Comparison of ENCODE assay signal across 17 cellular contexts in the genomic region with DNA sequence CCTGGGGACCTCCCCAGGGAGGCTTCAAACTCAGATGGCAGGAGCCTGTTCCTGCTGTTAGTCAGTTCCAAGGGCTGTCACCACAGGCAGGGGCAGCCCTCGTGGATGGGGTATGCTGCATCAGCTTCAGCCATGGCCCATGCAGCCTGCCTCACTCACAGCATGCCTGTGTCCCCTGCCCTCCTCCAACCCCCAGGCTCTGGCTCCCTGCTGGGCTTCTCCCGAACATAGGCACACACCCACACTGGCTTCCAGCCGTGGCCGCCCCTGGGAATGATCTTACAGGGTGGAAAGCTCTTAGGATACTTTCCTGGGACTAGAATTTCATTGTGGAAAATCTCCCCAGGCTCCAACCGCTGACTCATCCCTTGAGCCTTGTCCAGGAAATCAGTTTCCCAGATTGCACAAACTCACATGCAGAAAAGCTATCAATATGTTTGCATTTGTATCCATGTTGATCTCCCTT.
A peak's percentile ranks its signal among the peaks of the same experiment; 100 is the strongest.
DNase-seq lines count a peak whose midpoint lies in the region; ATAC-seq and TF ChIP-seq lines count a peak whose summit lies in the region.
"Had no signal": no experiment of that assay in that cellular context is flagged by ENCODE, and none has a peak within 500 bp of the region (broad histone marks: within the 10 kb centered on the region; RNA-seq: fewer than 3 reads in every experiment).

No MANE protein-coding gene starts in this region.

- H3K9me3 ChIP-seq in A673 (ENCODE audit: low read depth, low read length, poor library complexity, severe bottlenecking) = no peaks in the 10 kb centered on the region
- H3K9me3 ChIP-seq in SK-N-MC (ENCODE audit: low read depth, low read length) = no peaks in the 10 kb centered on the region
- H3K9me3 ChIP-seq: BLaER1, psoas muscle had no signal

- H3K27me3 Mint-ChIP-seq in GM23338 (ENCODE audit: insufficient read depth, low read depth, poor library complexity) = no peaks in the 10 kb centered on the region

- H3K4me3 Mint-ChIP-seq in GM23338 = no peak overlapping the region
- H3K4me3 Mint-ChIP-seq: activated naive CD4-positive, alpha-beta T cell treated with anti-CD3 and anti-CD28 coated beads, Interleukin-2, amount 10 ng/mL, durations not matched to agents 7 days and 5 days; central memory CD8-positive, alpha-beta T cell had no signal

- H3K9ac ChIP-seq in SK-N-MC (ENCODE audit: insufficient read length) = no peak overlapping the region
- H3K9ac ChIP-seq: BLaER1 had no signal

- intact Hi-C loops in A673 (cut with micrococcal nuclease; ENCODE audit: unreplicated experiment) = no loop called here

- no peak overlapping the region for H3K4me3 ChIP-seq in A673 (ENCODE audit: low read depth, low read length, poor library complexity, severe bottlenecking)
- no peak overlapping the region for H3K4me3 ChIP-seq in GM23338
- peak overlapping the region; percentile 36 for H3K4me3 ChIP-seq in SK-N-MC
- H3K4me3 ChIP-seq in fibroblast of villous mesenchyme (ENCODE audit: low read depth, low read length) = no peak overlapping the region
- H3K4me3 ChIP-seq: BLaER1, psoas muscle had no signal

- H3K4me2 ChIP-seq in GM23338 = no peak overlapping the region
- H3K4me2 ChIP-seq: BLaER1 had no signal

- H3K27ac ChIP-seq in A673 (ENCODE audit: low read depth, low read length, poor library complexity, severe bottlenecking) (no peak overlapping the region), GM23338 (ENCODE audit: low read depth) (no peak overlapping the region), SK-N-MC (peak overlapping the region; percentile 42; the same call in 1 of the 2 replicates)
- H3K27ac ChIP-seq: BLaER1, psoas muscle had no signal

- no peak overlapping the region for H2AFZ ChIP-seq in GM23338

- no peaks in the 10 kb centered on the region for H3F3A ChIP-seq in GM23338 (replicated peaks; ENCODE audit: low read depth)

- H3K79me2 ChIP-seq in GM23338 (replicated peaks; ENCODE audit: insufficient read depth) = no peaks in the 10 kb centered on the region

- no peaks in the 10 kb centered on the region for H4K20me1 ChIP-seq in GM23338 (replicated peaks; ENCODE audit: insufficient read depth)
- H4K20me1 ChIP-seq: BLaER1 had no signal

- POLR2A ChIA-PET in A673 (lab: Charles Lee; ENCODE audit: low non-redundant PET) = no interaction called here
- POLR2A ChIA-PET in GM10248 (lab: Yijun Ruan, JAX) = no interaction called here

- no peak overlapping the region for H3K27ac Mint-ChIP-seq in GM23338
- H3K27ac Mint-ChIP-seq: activated naive CD4-positive, alpha-beta T cell treated with anti-CD3 and anti-CD28 coated beads, Interleukin-2, amount 10 ng/mL, durations not matched to agents 7 days and 5 days had no signal

- H3K27me3 ChIP-seq in A673 (replicated peaks; ENCODE audit: insufficient read depth, low read depth, low read length, poor library complexity) (no peaks in the 10 kb centered on the region), GM23338 (ENCODE audit: insufficient read depth) (no peaks in the 10 kb centered on the region)
- H3K27me3 ChIP-seq: BLaER1 had no signal

- peak; percentile 31; the same call in 2 of the 3 replicates for ATAC-seq in GM23338
- no peak for ATAC-seq in HG03442 (IDR thresholded peaks at IDR 0.05; ENCODE audit: unreplicated experiment)

- no peaks in the 10 kb centered on the region for H3K36me3 Mint-ChIP-seq in GM23338 (ENCODE audit: low read depth)
- H3K36me3 Mint-ChIP-seq: activated naive CD4-positive, alpha-beta T cell treated with anti-CD3 and anti-CD28 coated beads, Interleukin-2, amount 10 ng/mL, durations not matched to agents 7 days and 5 days had no signal

- CTCF ChIA-PET in A673 (lab: Charles Lee) (no interaction called here), GM10248 (lab: Yijun Ruan, JAX) (interaction anchor here (1.3 kb wide), 1 partner anchor 26 kb away, joined by 3 read pairs; no protein-coding TSS in a partner anchor)

- TF ChIP-seq CTCF in A673 (conservative IDR thresholded peaks at IDR 0.05; ENCODE audit: low read depth, low read length) (no peak), GM23338 (conservative IDR thresholded peaks at IDR 0.05; ENCODE audit: low read depth in 2 of 2) (no peak), fibroblast of villous mesenchyme (IDR thresholded peaks at IDR 0.05; ENCODE audit: insufficient read depth, low read depth, low read length) (no peak), GM10248 (IDR thresholded peaks at IDR 0.05; ENCODE audit: control extremely low read depth, extremely low read depth, low read depth, missing control alignments) (no peak)

- H3K4me1 Mint-ChIP-seq in GM23338 = no peaks in the 10 kb centered on the region; the same call in 2 of the 3 replicates
- H3K4me1 Mint-ChIP-seq: activated naive CD4-positive, alpha-beta T cell treated with anti-CD3 and anti-CD28 coated beads, Interleukin-2, amount 10 ng/mL, durations not matched to agents 7 days and 5 days; central memory CD8-positive, alpha-beta T cell had no signal

- DNase-seq in A673 (ENCODE audit: low spot score) (peak; percentile 73), GM23338 (ENCODE audit: low spot score) (no peak), SK-N-MC (ENCODE audit: low read depth, low spot score) (peak; percentile 45), fibroblast of villous mesenchyme (ENCODE audit: low read depth) (peak; percentile 52), GM10248 (ENCODE audit: extremely low spot score) (no peak), COLO668 (lab: John Stamatoyannopoulos, UW; ENCODE audit: unreplicated experiment) (no peak)
- DNase-seq in stimulated activated CD4-positive, alpha-beta T cell treated with anti-CD3 and anti-CD28 coated beads, Interleukin-1b, Interleukin-23, amount 100 ng/mL, for 48 hours = no peak
- DNase-seq: activated naive CD4-positive, alpha-beta T cell treated with anti-CD3 and anti-CD28 coated beads, Interleukin-2, amount 10 ng/mL, durations not matched to agents 7 days and 5 days; GDM1; NCI-H446 treated with DMSO at 0.1 percent for 48 hours; psoas muscle; SHP77; stimulated activated CD4-positive, alpha-beta T cell treated with anti-CD3 and anti-CD28 coated beads, Interleukin-2, amount 100 ng/mL, for 48 hours; stimulated activated naive CD4-positive, alpha-beta T cell had no signal

- no peaks in the 10 kb centered on the region for H3K36me3 ChIP-seq in A673 (ENCODE audit: insufficient read depth, low read length, poor library complexity, severe bottlenecking)
- H3K36me3 ChIP-seq in GM23338 (ENCODE audit: insufficient read depth) = no peaks in the 10 kb centered on the region; the same call in 1 of the 2 replicates
- no peaks in the 10 kb centered on the region for H3K36me3 ChIP-seq in SK-N-MC (ENCODE audit: insufficient read depth, low read length)
- H3K36me3 ChIP-seq: BLaER1 had no signal

- H3K4me1 ChIP-seq in A673 (ENCODE audit: insufficient read depth, low read length, poor library complexity, severe bottlenecking) (peaks cover 15% of the 10 kb centered on the region), GM23338 (ENCODE audit: insufficient read depth) (no peaks in the 10 kb centered on the region)
- H3K4me1 ChIP-seq: BLaER1, psoas muscle had no signal

- no peaks in the 10 kb centered on the region for H3K9me3 Mint-ChIP-seq in GM23338
- H3K9me3 Mint-ChIP-seq: activated naive CD4-positive, alpha-beta T cell treated with anti-CD3 and anti-CD28 coated beads, Interleukin-2, amount 10 ng/mL, durations not matched to agents 7 days and 5 days; central memory CD8-positive, alpha-beta T cell had no signal

- H3K9me2 ChIP-seq in GM23338 (ENCODE audit: insufficient read depth) = no peaks in the 10 kb centered on the region; the same call in 1 of the 2 replicates

- no TSS peak for BruUV-seq in A673 (replicated peaks; lab: Mats Ljungman, UMichigan)

TF ChIP-seq in GM23338, 12 proteins besides CTCF, POLR2A, EP300 and RAD21 (continues in another document):
- TF ChIP-seq NANOG (IDR thresholded peaks at IDR 0.05; ENCODE audit: borderline replicate concordance) (no peak), CREB1 (CRISPR knock-in tag; IDR thresholded peaks at IDR 0.05; ENCODE audit: low read depth) (no peak), STAT1 (IDR thresholded peaks at IDR 0.05; ENCODE audit: unreplicated experiment) (no peak), POLR2AphosphoS5 (IDR thresholded peaks at IDR 0.05; ENCODE audit: low read depth) (no peak), EZH2 (IDR thresholded peaks at IDR 0.05; ENCODE audit: low read depth, unreplicated experiment) (no peak), REST (IDR thresholded peaks at IDR 0.05; ENCODE audit: unreplicated experiment) (no peak), JUNB (IDR thresholded peaks at IDR 0.05; ENCODE audit: unreplicated experiment) (no peak), EZH2phosphoT487 (IDR thresholded peaks at IDR 0.05; ENCODE audit: unreplicated experiment) (no peak), ZNF114 (CRISPR knock-in tag; IDR thresholded peaks at IDR 0.05) (no peak), ZNF331 (CRISPR knock-in tag; IDR thresholded peaks at IDR 0.05; ENCODE audit: low read depth) (no peak)

Comparison
In these comparisons a context has a peak if more than half of its experiments do, and no peak if none do; other contexts are left out.
1. DNase-seq: peak in A673 (single experiment), SK-N-MC (single experiment) and fibroblast of villous mesenchyme (single experiment); none in GM23338 (single experiment), stimulated activated CD4-positive, alpha-beta T cell treated with anti-CD3 and anti-CD28 coated beads, Interleukin-1b, Interleukin-23, amount 100 ng/mL, for 48 hours (single experiment), GM10248 (single experiment) and COLO668 (single experiment).